ENCODE assay signal across 1 cellular context in the genomic region with DNA sequence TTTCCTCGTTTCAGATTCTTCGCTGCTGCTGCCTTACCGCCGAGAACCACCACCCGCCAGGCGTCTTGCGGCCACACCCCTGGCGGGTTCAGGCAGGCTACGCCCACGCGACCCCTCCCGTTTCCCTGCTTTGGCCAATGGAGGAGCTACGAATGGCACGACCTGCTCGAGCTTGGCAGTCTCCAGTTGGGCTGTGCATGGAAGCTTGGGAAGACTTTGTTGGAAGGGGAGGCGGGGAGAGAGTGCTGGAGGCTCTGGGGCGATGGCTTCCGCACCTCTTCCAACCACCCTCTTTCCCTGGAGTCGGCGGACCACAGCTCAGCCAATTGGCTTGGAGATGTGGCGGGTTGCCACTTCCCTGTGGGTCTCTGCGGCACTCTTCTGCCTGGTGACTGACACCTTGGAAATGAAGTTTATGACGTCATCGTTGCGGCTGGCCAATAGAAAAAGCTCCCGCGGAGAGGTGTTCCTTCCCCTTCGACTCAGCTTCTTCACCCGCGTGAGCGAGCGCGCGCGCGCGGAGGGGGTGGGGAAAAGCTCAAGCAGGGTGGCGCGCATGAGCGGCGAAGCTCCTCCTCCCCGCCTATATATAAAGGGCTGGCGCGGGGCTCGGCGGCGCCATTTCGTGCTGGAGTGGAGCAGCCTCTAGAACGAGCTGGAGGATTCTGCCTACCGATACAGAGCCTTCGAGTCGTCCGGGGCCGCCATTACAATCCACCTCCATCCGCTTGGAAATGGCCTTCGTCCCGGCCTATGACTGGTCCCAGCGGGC.
TF ChIP-seq lines count a peak whose summit lies in the region.

No MANE protein-coding gene starts in this region.

TF ChIP-seq in HepG2, 621 proteins besides CTCF, POLR2A, EP300 and RAD21 (continued from another document and continues in another):
- TF ChIP-seq AHDC1 (CRISPR knock-in tag; IDR thresholded peaks at IDR 0.05; ENCODE audit: borderline replicate concordance) (no peak), HIVEP1 (CRISPR knock-in tag; IDR thresholded peaks at IDR 0.05) (peak; percentile 52), ZBTB3 (CRISPR knock-in tag; IDR thresholded peaks at IDR 0.05; ENCODE audit: borderline replicate concordance, low read depth) (no peak), DMTF1 (CRISPR knock-in tag; IDR thresholded peaks at IDR 0.05) (no peak), ZNF484 (CRISPR knock-in tag; IDR thresholded peaks at IDR 0.05; ENCODE audit: borderline replicate concordance, low read depth) (no peak), ZNF629 (CRISPR knock-in tag; conservative IDR thresholded peaks at IDR 0.05) (peak; percentile 26; the same call in 1 of the 2 replicates), ZNF34 (CRISPR knock-in tag; IDR thresholded peaks at IDR 0.05; ENCODE audit: borderline replicate concordance) (no peak), ZFP36 (IDR thresholded peaks at IDR 0.05; ENCODE audit: borderline replicate concordance, low read depth, low read length, partially characterized antibody) (peak; percentile 11), NFRKB (IDR thresholded peaks at IDR 0.05) (peak; percentile 70), JDP2 (CRISPR knock-in tag; IDR thresholded peaks at IDR 0.05; ENCODE audit: borderline replicate concordance) (no peak; the same call in 1 of the 2 replicates), HMG20B (CRISPR knock-in tag; conservative IDR thresholded peaks at IDR 0.05) (0 out of 2 replicates have a peak, but pooled peaks have one; percentile 59), KLF16 (CRISPR knock-in tag; IDR thresholded peaks at IDR 0.05) (peak in 1 of 2 experiments; percentile 90; a peak in 2 of 4 replicates), XRCC5 (optimal IDR thresholded peaks at IDR 0.05; ENCODE audit: low read length) (peak; percentile 45), FOXO1 (CRISPR knock-in tag; IDR thresholded peaks at IDR 0.05) (no peak; the same call in 1 of the 2 replicates), ZNF383 (CRISPR knock-in tag; IDR thresholded peaks at IDR 0.05; ENCODE audit: borderline replicate concordance) (no peak), ZNF878 (CRISPR knock-in tag; IDR thresholded peaks at IDR 0.05) (peak; percentile 97), ZNF343 (CRISPR knock-in tag; IDR thresholded peaks at IDR 0.05) (0 out of 2 replicates have a peak, but pooled peaks have one; percentile 48), ZNF326 (CRISPR knock-in tag; IDR thresholded peaks at IDR 0.05; ENCODE audit: borderline replicate concordance) (peak; percentile 59; the same call in 1 of the 2 replicates), USF2 (IDR thresholded peaks at IDR 0.05; ENCODE audit: low read depth, low read length) (no peak), USF2 (CRISPR knock-in tag; IDR thresholded peaks at IDR 0.05; ENCODE audit: borderline replicate concordance) (no peak), HNRNPH1 (optimal IDR thresholded peaks at IDR 0.05; ENCODE audit: low read depth, low read length) (peak; percentile 60), ZNF674 (CRISPR knock-in tag; IDR thresholded peaks at IDR 0.05; ENCODE audit: low read depth) (no peak; the same call in 1 of the 2 replicates), FOXK2 (IDR thresholded peaks at IDR 0.05) (no peak; the same call in 1 of the 2 replicates), TCF7L2 (IDR thresholded peaks at IDR 0.05; ENCODE audit: low read depth, low read length) (no peak), MXD3 (CRISPR knock-in tag; IDR thresholded peaks at IDR 0.05) (peak; percentile 75), ZC3H13 (CRISPR knock-in tag; IDR thresholded peaks at IDR 0.05) (no peak), ATAD3A (CRISPR knock-in tag; IDR thresholded peaks at IDR 0.05) (no peak), PLRG1 (conservative IDR thresholded peaks at IDR 0.05) (no peak), ZNF441 (CRISPR knock-in tag; IDR thresholded peaks at IDR 0.05; ENCODE audit: borderline replicate concordance) (peak; percentile 69; the same call in 1 of the 2 replicates), SALL1 (CRISPR knock-in tag; IDR thresholded peaks at IDR 0.05) (peak; percentile 67; the same call in 1 of the 2 replicates), TOE1 (CRISPR knock-in tag; IDR thresholded peaks at IDR 0.05) (peak; percentile 95; the same call in 1 of the 2 replicates), FIP1L1 (IDR thresholded peaks at IDR 0.05; ENCODE audit: borderline replicate concordance, insufficient read depth, low read depth, low read length) (no peak), ZNF10 (CRISPR knock-in tag; IDR thresholded peaks at IDR 0.05; ENCODE audit: borderline replicate concordance, low read depth) (no peak), ZNF567 (CRISPR knock-in tag; IDR thresholded peaks at IDR 0.05; ENCODE audit: borderline replicate concordance) (peak; percentile 81; the same call in 1 of the 2 replicates), ZNF781 (CRISPR knock-in tag; IDR thresholded peaks at IDR 0.05; ENCODE audit: borderline replicate concordance, not compliant biosample characterization) (no peak)
- TF ChIP-seq, protein P1, sequence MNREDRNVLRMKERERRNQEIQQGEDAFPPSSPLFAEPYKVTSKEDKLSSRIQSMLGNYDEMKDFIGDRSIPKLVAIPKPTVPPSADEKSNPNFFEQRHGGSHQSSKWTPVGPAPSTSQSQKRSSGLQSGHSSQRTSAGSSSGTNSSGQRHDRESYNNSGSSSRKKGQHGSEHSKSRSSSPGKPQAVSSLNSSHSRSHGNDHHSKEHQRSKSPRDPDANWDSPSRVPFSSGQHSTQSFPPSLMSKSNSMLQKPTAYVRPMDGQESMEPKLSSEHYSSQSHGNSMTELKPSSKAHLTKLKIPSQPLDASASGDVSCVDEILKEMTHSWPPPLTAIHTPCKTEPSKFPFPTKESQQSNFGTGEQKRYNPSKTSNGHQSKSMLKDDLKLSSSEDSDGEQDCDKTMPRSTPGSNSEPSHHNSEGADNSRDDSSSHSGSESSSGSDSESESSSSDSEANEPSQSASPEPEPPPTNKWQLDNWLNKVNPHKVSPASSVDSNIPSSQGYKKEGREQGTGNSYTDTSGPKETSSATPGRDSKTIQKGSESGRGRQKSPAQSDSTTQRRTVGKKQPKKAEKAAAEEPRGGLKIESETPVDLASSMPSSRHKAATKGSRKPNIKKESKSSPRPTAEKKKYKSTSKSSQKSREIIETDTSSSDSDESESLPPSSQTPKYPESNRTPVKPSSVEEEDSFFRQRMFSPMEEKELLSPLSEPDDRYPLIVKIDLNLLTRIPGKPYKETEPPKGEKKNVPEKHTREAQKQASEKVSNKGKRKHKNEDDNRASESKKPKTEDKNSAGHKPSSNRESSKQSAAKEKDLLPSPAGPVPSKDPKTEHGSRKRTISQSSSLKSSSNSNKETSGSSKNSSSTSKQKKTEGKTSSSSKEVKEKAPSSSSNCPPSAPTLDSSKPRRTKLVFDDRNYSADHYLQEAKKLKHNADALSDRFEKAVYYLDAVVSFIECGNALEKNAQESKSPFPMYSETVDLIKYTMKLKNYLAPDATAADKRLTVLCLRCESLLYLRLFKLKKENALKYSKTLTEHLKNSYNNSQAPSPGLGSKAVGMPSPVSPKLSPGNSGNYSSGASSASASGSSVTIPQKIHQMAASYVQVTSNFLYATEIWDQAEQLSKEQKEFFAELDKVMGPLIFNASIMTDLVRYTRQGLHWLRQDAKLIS (CRISPR knock-in tag; IDR thresholded peaks at IDR 0.05) = peak; percentile 67; the same call in 1 of the 2 replicates
- TF ChIP-seq, protein P2, sequence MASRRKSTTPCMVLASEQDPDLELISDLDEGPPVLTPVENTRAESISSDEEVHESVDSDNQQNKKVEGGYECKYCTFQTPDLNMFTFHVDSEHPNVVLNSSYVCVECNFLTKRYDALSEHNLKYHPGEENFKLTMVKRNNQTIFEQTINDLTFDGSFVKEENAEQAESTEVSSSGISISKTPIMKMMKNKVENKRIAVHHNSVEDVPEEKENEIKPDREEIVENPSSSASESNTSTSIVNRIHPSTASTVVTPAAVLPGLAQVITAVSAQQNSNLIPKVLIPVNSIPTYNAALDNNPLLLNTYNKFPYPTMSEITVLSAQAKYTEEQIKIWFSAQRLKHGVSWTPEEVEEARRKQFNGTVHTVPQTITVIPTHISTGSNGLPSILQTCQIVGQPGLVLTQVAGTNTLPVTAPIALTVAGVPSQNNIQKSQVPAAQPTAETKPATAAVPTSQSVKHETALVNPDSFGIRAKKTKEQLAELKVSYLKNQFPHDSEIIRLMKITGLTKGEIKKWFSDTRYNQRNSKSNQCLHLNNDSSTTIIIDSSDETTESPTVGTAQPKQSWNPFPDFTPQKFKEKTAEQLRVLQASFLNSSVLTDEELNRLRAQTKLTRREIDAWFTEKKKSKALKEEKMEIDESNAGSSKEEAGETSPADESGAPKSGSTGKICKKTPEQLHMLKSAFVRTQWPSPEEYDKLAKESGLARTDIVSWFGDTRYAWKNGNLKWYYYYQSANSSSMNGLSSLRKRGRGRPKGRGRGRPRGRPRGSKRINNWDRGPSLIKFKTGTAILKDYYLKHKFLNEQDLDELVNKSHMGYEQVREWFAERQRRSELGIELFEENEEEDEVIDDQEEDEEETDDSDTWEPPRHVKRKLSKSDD (CRISPR knock-in tag; IDR thresholded peaks at IDR 0.05; ENCODE audit: low read depth) = peak; percentile 53
- TF ChIP-seq, protein P3, sequence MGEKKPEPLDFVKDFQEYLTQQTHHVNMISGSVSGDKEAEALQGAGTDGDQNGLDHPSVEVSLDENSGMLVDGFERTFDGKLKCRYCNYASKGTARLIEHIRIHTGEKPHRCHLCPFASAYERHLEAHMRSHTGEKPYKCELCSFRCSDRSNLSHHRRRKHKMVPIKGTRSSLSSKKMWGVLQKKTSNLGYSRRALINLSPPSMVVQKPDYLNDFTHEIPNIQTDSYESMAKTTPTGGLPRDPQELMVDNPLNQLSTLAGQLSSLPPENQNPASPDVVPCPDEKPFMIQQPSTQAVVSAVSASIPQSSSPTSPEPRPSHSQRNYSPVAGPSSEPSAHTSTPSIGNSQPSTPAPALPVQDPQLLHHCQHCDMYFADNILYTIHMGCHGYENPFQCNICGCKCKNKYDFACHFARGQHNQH (CRISPR knock-in tag; IDR thresholded peaks at IDR 0.05) = peak; percentile 87; the same call in 1 of the 2 replicates
